22 cellular contexts compared by ENCODE assay signal in genomic region chr6:95948324-95948723, GRCh38.
"Had no signal": no experiment of that assay in that cellular context is flagged by ENCODE, and none has a peak within 500 bp of the region (broad histone marks: within the 10 kb centered on the region; RNA-seq: fewer than 3 reads in every experiment).

No MANE protein-coding gene starts in this region.

- H3K27ac ChIP-seq: heart left ventricle, neutrophil, sigmoid colon, skin epidermis, testis, tibial nerve, upper lobe of right lung, vagina had no signal

- H3K27me3 Mint-ChIP-seq: naive thymus-derived CD8-positive, alpha-beta T cell; stimulated activated naive B cell treated with anti-CD40 and anti-IgM and Interleukin-4, amounts not matched to agents 10 μg/mL and 1 μg/mL and 100 μg/mL, for 72 hours; stimulated activated naive CD8-positive, alpha-beta T cell treated with anti-CD3 and anti-CD28 coated beads, Interleukin-15, amount 100 ng/mL, for 72 hours had no signal

- ATAC-seq: esophagus mucosa; heart left ventricle; left lobe of liver; mucosa of descending colon; naive thymus-derived CD8-positive, alpha-beta T cell; stimulated activated naive B cell treated with anti-CD40 and anti-IgM and Interleukin-4, amounts not matched to agents 10 μg/mL and 1 μg/mL and 100 μg/mL, for 72 hours; stimulated activated naive CD8-positive, alpha-beta T cell treated with anti-CD3 and anti-CD28 coated beads, Interleukin-15, amount 100 ng/mL, for 72 hours; upper lobe of right lung had no signal

- FAIRE-seq: endometrium, frontal cortex had no signal

- H3K36me3 Mint-ChIP-seq: naive thymus-derived CD8-positive, alpha-beta T cell; stimulated activated naive B cell treated with anti-CD40 and anti-IgM and Interleukin-4, amounts not matched to agents 10 μg/mL and 1 μg/mL and 100 μg/mL, for 72 hours had no signal

- H3K27me3 ChIP-seq: heart left ventricle, neutrophil, sigmoid colon, testis, tibial nerve, upper lobe of right lung, vagina had no signal

- DNase-seq: effector memory CD4-positive, alpha-beta T cell; heart left ventricle; hippocampal formation; islet precursor cell; mucosa of descending colon; naive thymus-derived CD8-positive, alpha-beta T cell; posterior cingulate gyrus; sigmoid colon; stimulated activated CD4-positive, alpha-beta T cell treated with anti-CD3 and anti-CD28 coated beads, Interleukin-2, amount 100 ng/mL, for 24 hours; stimulated activated CD4-positive, alpha-beta T cell treated with anti-CD3 and anti-CD28 coated beads, Interleukin-4, amount 100 ng/mL, for 4 hours; stimulated activated naive B cell treated with anti-CD40 and anti-IgM and Interleukin-4, amounts not matched to agents 10 μg/mL and 1 μg/mL and 100 μg/mL, for 72 hours; stimulated activated naive CD8-positive, alpha-beta T cell treated with anti-CD3 and anti-CD28 coated beads, Interleukin-15, amount 100 ng/mL, for 72 hours; testis; upper lobe of right lung had no signal

- H3K4me3 Mint-ChIP-seq: naive thymus-derived CD8-positive, alpha-beta T cell; stimulated activated naive B cell treated with anti-CD40 and anti-IgM and Interleukin-4, amounts not matched to agents 10 μg/mL and 1 μg/mL and 100 μg/mL, for 72 hours; stimulated activated naive CD8-positive, alpha-beta T cell treated with anti-CD3 and anti-CD28 coated beads, Interleukin-15, amount 100 ng/mL, for 72 hours had no signal

- H3K4me1 Mint-ChIP-seq: naive thymus-derived CD8-positive, alpha-beta T cell; stimulated activated naive B cell treated with anti-CD40 and anti-IgM and Interleukin-4, amounts not matched to agents 10 μg/mL and 1 μg/mL and 100 μg/mL, for 72 hours; stimulated activated naive CD8-positive, alpha-beta T cell treated with anti-CD3 and anti-CD28 coated beads, Interleukin-15, amount 100 ng/mL, for 72 hours had no signal

- H3K4me3 ChIP-seq: heart left ventricle, mucosa of descending colon, sigmoid colon, skin epidermis, testis, tibial nerve, upper lobe of right lung, vagina had no signal

- H3K4me1 ChIP-seq: heart left ventricle, sigmoid colon, testis, tibial nerve, upper lobe of right lung, vagina had no signal

- H3K27ac Mint-ChIP-seq: naive thymus-derived CD8-positive, alpha-beta T cell; stimulated activated naive B cell treated with anti-CD40 and anti-IgM and Interleukin-4, amounts not matched to agents 10 μg/mL and 1 μg/mL and 100 μg/mL, for 72 hours; stimulated activated naive CD8-positive, alpha-beta T cell treated with anti-CD3 and anti-CD28 coated beads, Interleukin-15, amount 100 ng/mL, for 72 hours had no signal

- H3K36me3 ChIP-seq: heart left ventricle, neutrophil, sigmoid colon, tibial nerve, upper lobe of right lung, vagina had no signal

- H3K9me3 ChIP-seq: mucosa of descending colon, neutrophil, sigmoid colon, testis, tibial nerve, upper lobe of right lung, vagina had no signal
